In the genomic region with DNA sequence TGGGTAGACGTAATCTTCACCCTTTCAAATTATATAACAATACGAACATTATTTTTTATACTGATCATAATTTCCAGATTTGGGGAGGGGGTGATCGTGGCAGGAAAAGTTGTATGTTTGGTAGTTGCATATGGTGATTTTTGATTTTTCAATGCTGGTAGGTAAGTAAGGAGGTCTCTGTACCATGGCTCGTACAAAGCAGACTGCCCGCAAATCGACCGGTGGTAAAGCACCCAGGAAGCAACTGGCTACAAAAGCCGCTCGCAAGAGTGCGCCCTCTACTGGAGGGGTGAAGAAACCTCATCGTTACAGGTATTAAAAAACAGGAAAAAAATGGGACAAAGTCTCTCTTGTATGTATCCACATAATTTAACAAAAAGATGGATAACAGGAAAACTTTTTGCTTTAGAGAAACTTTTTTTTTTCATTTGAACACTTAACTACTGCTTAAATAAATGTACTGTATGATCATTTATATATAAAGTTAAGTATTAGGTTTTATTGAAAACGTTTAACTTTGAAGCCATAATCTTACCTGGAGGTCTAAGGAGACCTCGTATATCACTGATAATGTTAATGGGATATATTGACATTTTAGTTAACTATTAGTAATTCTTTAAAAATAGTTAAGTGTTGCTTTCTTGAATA, we compare ENCODE assay signal across 8 cellular contexts. TPM values are rescaled to one million over a fixed set of nuclear protein-coding genes. Genes with fewer than 3 reads are reported as not detected.
DNase-seq lines count a peak whose midpoint lies in the region; ATAC-seq and TF ChIP-seq lines count a peak whose summit lies in the region.

No MANE protein-coding gene starts in this region.

- peak; percentile 8 for DNase-seq in NCI-H526 treated with DMSO at 0.1 percent for 48 hours (lab: John Stamatoyannopoulos, UW)
- no peak for DNase-seq in NCI-H526 (lab: John Stamatoyannopoulos, UW)
- DNase-seq in MV-4-11 (lab: John Stamatoyannopoulos, UW), result peak; percentile 50
- DNase-seq in activated effector memory CD4-positive, alpha-beta T cell treated with anti-CD3 and anti-CD28 coated beads, Interleukin-2, amount 50 U/mL, for 16 hours, result peak; percentile 72
- no peak for DNase-seq in hepatocyte (ENCODE audit: low spot score)
- no peak for DNase-seq in AG08395 (ENCODE audit: low spot score)

- no peak overlapping the region for H2AFZ ChIP-seq in hepatocyte

- TF ChIP-seq CTCF in hepatocyte (IDR thresholded peaks at IDR 0.05; ENCODE audit: poor library complexity), result peak; percentile 66

- H3K4me2 ChIP-seq in hepatocyte (peak overlapping the region; percentile 80), skeletal muscle satellite cell (ENCODE audit: low read length) (peak overlapping the region; percentile 72)

- H3K79me2 ChIP-seq in hepatocyte, result peaks cover 77% of the 10 kb centered on the region

- peaks cover 58% of the 10 kb centered on the region for H4K20me1 ChIP-seq in hepatocyte (ENCODE audit: insufficient read depth, poor library complexity, severe bottlenecking)

- H3K36me3 ChIP-seq in hepatocyte (replicated peaks; ENCODE audit: insufficient read depth, low read depth) (peaks cover 3% of the 10 kb centered on the region), skeletal muscle satellite cell (ENCODE audit: insufficient read depth, low read length) (peaks cover 31% of the 10 kb centered on the region)

- H3K9me2 ChIP-seq in hepatocyte (replicated peaks; ENCODE audit: insufficient read depth), result no peaks in the 10 kb centered on the region

- H3K27ac ChIP-seq in hepatocyte, result peak overlapping the region; percentile 100

- H3K27me3 ChIP-seq in hepatocyte (no peaks in the 10 kb centered on the region), skeletal muscle satellite cell (ENCODE audit: control insufficient read depth, insufficient read depth, low read length) (no peaks in the 10 kb centered on the region)

- peak overlapping the region; percentile 95 for H3K9ac ChIP-seq in skeletal muscle satellite cell (ENCODE audit: low read depth, low read length)

- H3K4me1 ChIP-seq in hepatocyte (ENCODE audit: insufficient read depth), result peaks cover 8% of the 10 kb centered on the region
- H3K4me1 ChIP-seq in skeletal muscle satellite cell (ENCODE audit: control insufficient read depth, insufficient read depth, low read length), result peaks cover 22% of the 10 kb centered on the region

- H3K4me3 ChIP-seq in hepatocyte (peak overlapping the region; percentile 78), skeletal muscle satellite cell (ENCODE audit: low read length) (peak overlapping the region; percentile 97)

- H3K9me3 ChIP-seq in hepatocyte (ENCODE audit: low read depth) (no peaks in the 10 kb centered on the region), skeletal muscle satellite cell (replicated peaks; ENCODE audit: low read length) (no peaks in the 10 kb centered on the region)

- WGBS in hepatocyte (ENCODE audit: low lambda C conversion rate, missing lambda C conversion rate), result under 1% methylated on average over 13 of the region's 13 CpGs

- no peak for ATAC-seq in HG03135 (IDR thresholded peaks at IDR 0.05; ENCODE audit: unreplicated experiment)

RNA-seq across cellular contexts. Expression of gene H3-3A, which starts 1.8 kb away (rescaled TPM):
- 617 and 722 TPM in 2 replicates for total RNA-seq in hepatocyte
- polyA plus RNA-seq in hepatocyte, result 528 and 543 TPM in 2 replicates
- 114 and 121 TPM in 2 replicates for total RNA-seq in skeletal muscle satellite cell (2012; rRNA removed)

Comparison
In these comparisons a context has a peak if more than half of its experiments do, and no peak if none do; other contexts are left out.
1. DNase-seq: peak in NCI-H526 treated with DMSO at 0.1 percent for 48 hours (single experiment), MV-4-11 (single experiment) and activated effector memory CD4-positive, alpha-beta T cell treated with anti-CD3 and anti-CD28 coated beads, Interleukin-2, amount 50 U/mL, for 16 hours (single experiment); none in NCI-H526 (0 of 2), hepatocyte (single experiment) and AG08395 (single experiment).